In the genomic region with DNA sequence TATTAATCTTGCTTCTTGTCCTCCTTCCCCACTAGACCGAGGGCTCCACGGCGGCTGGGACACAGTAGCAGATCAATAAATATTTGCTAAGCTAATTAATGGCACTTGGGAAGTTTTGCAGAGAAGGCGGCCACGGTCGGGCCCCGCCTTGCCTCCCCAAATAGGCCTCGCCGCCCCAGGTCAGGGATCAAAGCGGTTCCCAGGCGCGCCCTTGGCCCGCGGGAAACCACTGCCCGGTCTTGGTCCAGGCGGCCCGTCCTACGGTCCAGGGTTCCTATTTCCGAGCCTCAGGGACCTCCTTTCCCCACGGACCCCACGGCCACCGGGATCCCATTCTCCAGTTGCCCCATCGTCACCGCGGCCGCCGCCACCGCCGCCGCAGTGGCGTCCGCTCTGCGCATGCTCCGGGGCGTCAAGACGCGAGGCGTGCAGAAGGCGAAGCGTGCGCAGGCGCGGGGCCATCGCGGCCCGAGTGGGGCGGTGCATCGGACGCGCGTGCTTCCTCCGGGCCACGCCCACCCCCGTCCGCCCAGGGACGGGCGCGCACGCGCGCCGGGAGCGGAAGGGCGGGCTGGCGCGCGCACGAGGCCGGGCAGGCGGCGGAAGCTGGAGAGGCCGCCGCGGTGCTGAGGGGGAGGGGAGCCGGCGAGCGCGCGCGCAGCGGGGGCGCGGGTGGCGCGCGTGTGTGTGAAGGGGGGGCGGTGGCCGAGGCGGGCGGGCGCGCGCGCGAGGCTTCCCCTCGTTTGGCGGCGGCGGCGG, we compare ENCODE assay signal across 8 cellular contexts. TPM values are rescaled to one million over a fixed set of nuclear protein-coding genes. Genes with fewer than 3 reads are reported as not detected.
DNase-seq lines count a peak whose midpoint lies in the region; ATAC-seq and TF ChIP-seq lines count a peak whose summit lies in the region.

Gene SMARCA4 (plus strand): TSS at position 717 of the 759 bp plus-strand sequence. CDS start 23,122 bp downstream, outside the sequence.

- H4K91ac ChIP-seq in trophoblast cell (ENCODE audit: low read depth, low read length), result peak within 1 kb of the TSS; percentile 97

- peak within 1 kb of the TSS; percentile 66 for H2AFZ ChIP-seq in trophoblast cell (ENCODE audit: insufficient read depth, low read length, poor library complexity)

- peak within 1 kb of the TSS; percentile 95 for H3K9ac ChIP-seq in trophoblast cell (ENCODE audit: low read length)

- H3K27me3 ChIP-seq in trophoblast cell (ENCODE audit: insufficient read depth, low read length) (no peaks in the 10 kb centered on the region), tibial nerve (no peaks in the 10 kb centered on the region)

- CTCF ChIA-PET in T-cell (lab: Charles Lee), result interaction anchor here in 1 of 2 donors (0.6 to 0.9 kb wide), 2 partner anchors 16 to 81 kb away, joined by 3 read pairs; no protein-coding TSS in a partner anchor

- no peaks in the 10 kb centered on the region for H3K27me3 Mint-ChIP-seq in T-cell

- peak within 1 kb of the TSS; percentile 94 for H4K8ac ChIP-seq in trophoblast cell (ENCODE audit: low read depth, low read length)

- POLR2A ChIA-PET in T-cell (lab: Charles Lee), result interaction anchor here (0.5 to 0.6 kb wide), 2 partner anchors 15 to 63 kb away, joined by 5 to 6 read pairs; no protein-coding TSS in a partner anchor

- peaks cover 43 to 46% (median 45%) of the 10 kb centered on the region in 3 donors for H3K4me1 Mint-ChIP-seq in T-cell

- TF ChIP-seq EP300 in tibial nerve (IDR thresholded peaks at IDR 0.05), result peak; percentile 42 to 96

- H3K4me3 ChIP-seq in GM12875 (ENCODE audit: low read depth, low read length), result peak within 1 kb of the TSS; percentile 89
- peak within 1 kb of the TSS; percentile 91 for H3K4me3 ChIP-seq in trophoblast cell (ENCODE audit: low read depth, low read length)
- H3K4me3 ChIP-seq in tibial nerve, result peak within 1 kb of the TSS; percentile 73 to 91 (median 82)

- peak within 1 kb of the TSS; percentile 59 for H2AK5ac ChIP-seq in trophoblast cell (ENCODE audit: low read length)

- peak within 1 kb of the TSS; percentile 82 for H3K4me2 ChIP-seq in trophoblast cell (ENCODE audit: low read length)

- intact Hi-C loops in cardiac septum (cut with DNase I), result loop anchor here (2.0 kb wide), 1 partner anchor 32 kb away; the partner anchor contains the start of genes TIMM29 and YIPF2

- H3K4me3 Mint-ChIP-seq in T-cell, result peak within 1 kb of the TSS; percentile 87 to 90 (median 90)

- peak within 1 kb of the TSS; percentile 88 for H3K27ac Mint-ChIP-seq in T-cell

- H3K9me3 Mint-ChIP-seq in T-cell, result no peaks in the 10 kb centered on the region

- H3K14ac ChIP-seq in trophoblast cell (ENCODE audit: low read length), result peak within 1 kb of the TSS; percentile 95

- H3K4ac ChIP-seq in trophoblast cell (ENCODE audit: low read depth, low read length), result peak within 1 kb of the TSS; percentile 90

- H3K18ac ChIP-seq in trophoblast cell (ENCODE audit: low read length), result peak within 1 kb of the TSS; percentile 85

- TF ChIP-seq POLR2A in tibial nerve (IDR thresholded peaks at IDR 0.05), result peak; percentile 78 to 94

- no peak for TF ChIP-seq CTCF in GM12875 (IDR thresholded peaks at IDR 0.05; ENCODE audit: borderline replicate concordance, insufficient read depth, low read depth, low read length)
- TF ChIP-seq CTCF in tibial nerve (IDR thresholded peaks at IDR 0.05), result peak in 1 of 5 experiments; percentile 43

- peak within 1 kb of the TSS; percentile 73 for H2BK5ac ChIP-seq in trophoblast cell (ENCODE audit: low read depth, low read length, poor library complexity)

- H3K4me1 ChIP-seq in trophoblast cell (ENCODE audit: control insufficient read depth in 1 of 2, insufficient read depth in 2 of 2, low read length in 2 of 2) (peaks cover 11 to 13% of the 10 kb centered on the region in 2 experiments), tibial nerve (peaks cover 0 to 42% (median 14%) of the 10 kb centered on the region in 4 donors)

- peaks cover 3 to 6% of the 10 kb centered on the region in 2 experiments for H3K36me3 ChIP-seq in trophoblast cell (ENCODE audit: control insufficient read depth in 1 of 2, insufficient read depth in 2 of 2, low read length in 2 of 2)
- peaks cover 0 to 6% (median 0%) of the 10 kb centered on the region in 3 donors for H3K36me3 ChIP-seq in tibial nerve

- no peaks in the 10 kb centered on the region for H3K36me3 Mint-ChIP-seq in T-cell

- H3K23ac ChIP-seq in trophoblast cell (ENCODE audit: low read length), result no peak within 1 kb of the TSS

- peaks cover 10% of the 10 kb centered on the region for H3K79me1 ChIP-seq in trophoblast cell (ENCODE audit: low read length)

- H3K27ac ChIP-seq in adipose tissue (ENCODE audit: low read depth, low read length) (peak within 1 kb of the TSS; percentile 19), trophoblast cell (ENCODE audit: low read depth, low read length) (peak within 1 kb of the TSS; percentile 93), tibial nerve (peak within 1 kb of the TSS; percentile 77 to 95 (median 93))

- H3K79me2 ChIP-seq in trophoblast cell (ENCODE audit: control insufficient read depth, insufficient read depth, low read length, poor library complexity), result peaks cover 33% of the 10 kb centered on the region

- peak; percentile 97 for DNase-seq in NCI-H146 (lab: John Stamatoyannopoulos, UW)
- DNase-seq in T-cell, result peak; percentile 94 to 99 (median 97)
- DNase-seq in cardiac septum (ENCODE audit: low spot score), result peak; percentile 99
- DNase-seq in trophoblast cell, result peak; percentile 97 to 100
- DNase-seq in tibial nerve (ENCODE audit: low spot score in 2 of 2), result peak; percentile 85 to 92

- WGBS in adipose tissue, 3 donors, result 0% methylated on average over 66 to 97 of the region's 100 CpGs
- WGBS in trophoblast cell (ENCODE audit: extremely low coverage, insufficient coverage, insufficient read length), result no CpG with 5 or more reads among the region's 100 CpGs
- 0 to 1% methylated on average over 7 to 32 of the region's 100 CpGs for WGBS in tibial nerve, 2 donors

- peak within 1 kb of the TSS; percentile 87 for H2BK120ac ChIP-seq in trophoblast cell (ENCODE audit: insufficient read depth, low read length, poor library complexity)

- peaks cover 2% of the 10 kb centered on the region for H3K9me3 ChIP-seq in trophoblast cell (ENCODE audit: insufficient read depth, low read depth, low read length)
- H3K9me3 ChIP-seq in tibial nerve, result no peaks in the 10 kb centered on the region

- no peak within 1 kb of the TSS for H2BK12ac ChIP-seq in trophoblast cell (ENCODE audit: low read length)

- H4K12ac ChIP-seq in trophoblast cell (ENCODE audit: low read depth, low read length), result peak within 1 kb of the TSS; percentile 96

- ATAC-seq in HG02798 (IDR thresholded peaks at IDR 0.05; ENCODE audit: poor library complexity, unreplicated experiment) (peak; percentile 90), T-cell (replicated peaks in 1 of 4) (peak; percentile 78 to 92 (median 86))

RNA-seq across cellular contexts. Expression of gene SMARCA4, which starts in this region (rescaled TPM):
- 100 to 1,000 TPM in 4 of 5 donors, 10 to 100 TPM in 1; 93.4 to 114 (median 109) TPM for total RNA-seq in T-cell
- 10 to 100 TPM; 22.5 to 42.5 (median 37.7) TPM for polyA plus RNA-seq in adipose tissue
- 52.2 TPM for total RNA-seq in cardiac septum
- polyA plus RNA-seq in trophoblast cell (2013), result 117 and 121 TPM in 2 replicates
- total RNA-seq in tibial nerve, result 100 to 1,000 TPM in 1 of 4 donors, 10 to 100 TPM in 3; 54.2 to 122 (median 73.9) TPM

Comparison
In these comparisons a context has a peak if more than half of its experiments do, and no peak if none do; other contexts are left out.
1. Peak in every context shown above with its lines: DNase-seq, ATAC-seq, H3K4me3 ChIP-seq and H3K27ac ChIP-seq.
2. H3K27ac ChIP-seq: peak in every context shown above with its lines; median percentile 93 in trophoblast cell; 93 in tibial nerve; 19 in adipose tissue.